ENCODE assay signal across 7 cellular contexts in genomic region chr16:716250-716607, GRCh38. TPM values are rescaled to one million over a fixed set of nuclear protein-coding genes. Genes with fewer than 3 reads are reported as not detected.
A peak's percentile ranks its signal among the peaks of the same experiment; 100 is the strongest.
DNase-seq lines count a peak whose midpoint lies in the region; TF ChIP-seq lines count a peak whose summit lies in the region.

No MANE protein-coding gene starts in this region.

- H3K36me3 ChIP-seq in GM06990 (ENCODE audit: control insufficient read depth, insufficient read depth, low read length), result no peaks in the 10 kb centered on the region

- H3K4me3 ChIP-seq in GM06990 (replicated peaks; ENCODE audit: low read depth, low read length) (peak overlapping the region; percentile 45; the same call in 1 of the 2 replicates), fibroblast of the aortic adventitia (ENCODE audit: low read depth, low read length) (peak overlapping the region; percentile 72), retinal pigment epithelial cell (ENCODE audit: low read length) (peak overlapping the region; percentile 57)

- no peaks in the 10 kb centered on the region for H3K27me3 ChIP-seq in GM06990 (replicated peaks; ENCODE audit: control insufficient read depth, insufficient read depth, low read length)

- in situ Hi-C loops in SK-MEL-5 (cut with HindIII; ENCODE audit: low pct_unique_long_range_greater_than_20kb, low sequenced_read_pairs), result no loop called here

- TF ChIP-seq CTCF in GM06990 (IDR thresholded peaks at IDR 0.05; ENCODE audit: insufficient read depth, low read length, poor library complexity, severe bottlenecking) (no peak), fibroblast of the aortic adventitia (IDR thresholded peaks at IDR 0.05; ENCODE audit: insufficient read depth, low read length) (no peak), retinal pigment epithelial cell (conservative IDR thresholded peaks at IDR 0.05; ENCODE audit: low read depth, low read length) (peak; percentile 1)

- no peak for DNase-seq in GM06990 (ENCODE audit: extremely low read depth, insufficient read length)
- peak; percentile 69 for DNase-seq in SK-MEL-5 (ENCODE audit: low read depth, low spot score)
- peak; percentile 60 for DNase-seq in fibroblast of the aortic adventitia (ENCODE audit: low read depth)
- no peak for DNase-seq in retinal pigment epithelial cell (ENCODE audit: low read depth)
- no peak for DNase-seq in HuH-7.5 (ENCODE audit: low spot score)
- DNase-seq in islet precursor cell, result no peak
- no peak for DNase-seq in D341Med (ENCODE audit: low spot score)

RNA-seq across cellular contexts. Expression of gene METRN, which starts 1.3 kb away (rescaled TPM):
- total RNA-seq in SK-MEL-5 (2014; rRNA removed; shearing (Covaris generic)), result 133 and 138 TPM in 2 replicates
- polyA plus RNA-seq in SK-MEL-5 (2015; cell fraction: cytosol; rRNA removed), result 158 and 167 TPM in 2 replicates
- 47.4 and 95.7 TPM in 2 replicates for polyA plus RNA-seq in SK-MEL-5 (2015; cell fraction: nucleus; rRNA removed)
- total RNA-seq in fibroblast of the aortic adventitia (ENCODE audit: low replicate concordance), result 30.7 and 38.8 TPM in 2 replicates

RNA-seq across cellular contexts. Expression of gene ANTKMT, which starts 4.7 kb away (rescaled TPM):
- total RNA-seq in SK-MEL-5 (2014; rRNA removed; shearing (Covaris generic)), result 18.6 and 18.7 TPM in 2 replicates
- 29.8 and 38.1 TPM in 2 replicates for polyA plus RNA-seq in SK-MEL-5 (2015; cell fraction: cytosol; rRNA removed)
- polyA plus RNA-seq in SK-MEL-5 (2015; cell fraction: nucleus; rRNA removed), result 61.7 and 75.8 TPM in 2 replicates
- 21.8 and 70.1 TPM in 2 replicates for total RNA-seq in fibroblast of the aortic adventitia (ENCODE audit: low replicate concordance)

RNA-seq across cellular contexts. Expression of gene CCDC78, which starts 10.0 kb away (rescaled TPM):
- 17.7 and 18.1 TPM in 2 replicates for total RNA-seq in SK-MEL-5 (2014; rRNA removed; shearing (Covaris generic))
- 9.7 and 14.8 TPM in 2 replicates for polyA plus RNA-seq in SK-MEL-5 (2015; cell fraction: cytosol; rRNA removed)
- 592 and 812 TPM in 2 replicates for polyA plus RNA-seq in SK-MEL-5 (2015; cell fraction: nucleus; rRNA removed)
- 1.1 and 1.8 TPM in 2 replicates for total RNA-seq in fibroblast of the aortic adventitia (ENCODE audit: low replicate concordance)

RNA-seq across cellular contexts. Expression of gene FBXL16, which starts 10.6 kb away (rescaled TPM):
- 6.6 and 7.3 TPM in 2 replicates for total RNA-seq in SK-MEL-5 (2014; rRNA removed; shearing (Covaris generic))
- polyA plus RNA-seq in SK-MEL-5 (2015; cell fraction: cytosol; rRNA removed), result 32.7 and 39.6 TPM in 2 replicates
- polyA plus RNA-seq in SK-MEL-5 (2015; cell fraction: nucleus; rRNA removed), result 13.0 and 25.6 TPM in 2 replicates
- under 0.01 TPM in 1 of 2 replicates, not detected in the other for total RNA-seq in fibroblast of the aortic adventitia (ENCODE audit: low replicate concordance)

RNA-seq across cellular contexts. Expression of gene HAGHL, which starts 10.7 kb away (rescaled TPM):
- total RNA-seq in SK-MEL-5 (2014; rRNA removed; shearing (Covaris generic)), result 17.9 and 23.3 TPM in 2 replicates
- 19.3 and 22.1 TPM in 2 replicates for polyA plus RNA-seq in SK-MEL-5 (2015; cell fraction: cytosol; rRNA removed)
- 306 and 358 TPM in 2 replicates for polyA plus RNA-seq in SK-MEL-5 (2015; cell fraction: nucleus; rRNA removed)
- total RNA-seq in fibroblast of the aortic adventitia (ENCODE audit: low replicate concordance), result 10.6 and 21.1 TPM in 2 replicates

Comparison
In these comparisons a context has a peak if more than half of its experiments do, and no peak if none do; other contexts are left out.
1. DNase-seq: peak in SK-MEL-5 (single experiment) and fibroblast of the aortic adventitia (single experiment); none in GM06990 (single experiment), retinal pigment epithelial cell (single experiment), HuH-7.5 (single experiment), islet precursor cell (single experiment) and D341Med (single experiment).
2. Peak in every context shown above with its lines, with median percentiles within 50 percentile points of each other: H3K4me3 ChIP-seq.